8 cellular contexts compared by ENCODE assay signal in genomic region chr15:57306305-57306943, GRCh38.
DNase-seq lines count a peak whose midpoint lies in the region; ATAC-seq lines count a peak whose summit lies in the region.

No MANE protein-coding gene starts in this region.

- no peaks in the 10 kb centered on the region for H3K36me3 ChIP-seq in Karpas-422 (ENCODE audit: insufficient read depth, low read length)

- no peaks in the 10 kb centered on the region for H3K9me2 ChIP-seq in Karpas-422 (replicated peaks; ENCODE audit: insufficient read depth, low read length)

- no peaks in the 10 kb centered on the region for H3K27me3 ChIP-seq in Karpas-422 (ENCODE audit: low read length)

- no peaks in the 10 kb centered on the region for H3K9me3 ChIP-seq in Karpas-422 (ENCODE audit: low read length)

- no peaks in the 10 kb centered on the region for H3K79me2 ChIP-seq in Karpas-422 (ENCODE audit: low read length)

- H3K4me1 ChIP-seq in Karpas-422 (ENCODE audit: low read length) = peaks cover 13% of the 10 kb centered on the region

- ATAC-seq in GM21447 (IDR thresholded peaks at IDR 0.05; ENCODE audit: unreplicated experiment) = peak; percentile 64

- peak overlapping the region; percentile 74 for H3K4me2 ChIP-seq in Karpas-422 (ENCODE audit: low read depth, low read length, poor library complexity, severe bottlenecking)

- no peak overlapping the region for H3K27ac ChIP-seq in Karpas-422 (ENCODE audit: low read length)

- peak overlapping the region; percentile 63 for H3K9ac ChIP-seq in Karpas-422 (ENCODE audit: low read length)

- H4K20me1 ChIP-seq in Karpas-422 (ENCODE audit: insufficient read depth, low read depth, low read length) = no peaks in the 10 kb centered on the region

- peak overlapping the region; percentile 69 for H3K4me3 ChIP-seq in Karpas-422 (ENCODE audit: low read length)

- peak overlapping the region; percentile 62; the same call in 1 of the 2 replicates for H2AFZ ChIP-seq in Karpas-422 (ENCODE audit: low read length)

- peak; percentile 72 for DNase-seq in COLO829 (ENCODE audit: low spot score)
- peak; percentile 94 for DNase-seq in Karpas-422
- DNase-seq in SHP77 treated with DMSO at 0.1 percent for 48 hours (lab: John Stamatoyannopoulos, UW) = peak; percentile 44
- DNase-seq in activated naive CD4-positive, alpha-beta T cell (lab: John Stamatoyannopoulos, UW) = peak; percentile 59 to 83 (median 80)
- DNase-seq in globus pallidus (ENCODE audit: low spot score) = peak; percentile 76
- peak; percentile 40 for DNase-seq in occipital lobe (lab: John Stamatoyannopoulos, UW)
- DNase-seq in superior temporal gyrus (ENCODE audit: extremely low spot score) = peak; percentile 84

Comparison
In these comparisons a context has a peak if more than half of its experiments do, and no peak if none do; other contexts are left out.
1. DNase-seq: peak in every context shown above with its lines; median percentile 94 in Karpas-422; 84 in superior temporal gyrus; 80 in activated naive CD4-positive, alpha-beta T cell; 76 in globus pallidus; 72 in COLO829; 44 in SHP77 treated with DMSO at 0.1 percent for 48 hours; 40 in occipital lobe.